In genomic region chr19:45040059-45040767, GRCh38 we compare ENCODE assay signal across 9 cellular contexts. TPM values are rescaled to one million over a fixed set of nuclear protein-coding genes. Genes with fewer than 3 reads are reported as not detected.
A peak's percentile ranks its signal among the peaks of the same experiment; 100 is the strongest.
DNase-seq lines count a peak whose midpoint lies in the region; ATAC-seq, FAIRE-seq and TF ChIP-seq lines count a peak whose summit lies in the region.
"Had no signal": no experiment of that assay in that cellular context is flagged by ENCODE, and none has a peak within 500 bp of the region (broad histone marks: within the 10 kb centered on the region; RNA-seq: fewer than 3 reads in every experiment).

No MANE protein-coding gene starts in this region.

- H4K20me1 ChIP-seq in osteoblast (ENCODE audit: insufficient read depth, low read length) = peaks cover 36% of the 10 kb centered on the region

- H3K4me1 Mint-ChIP-seq in CD8-positive, alpha-beta memory T cell = peaks cover 34 to 50% (median 37%) of the 10 kb centered on the region in 3 donors

- peaks cover 0 to 70% (median 14%) of the 10 kb centered on the region in 3 donors for H3K36me3 Mint-ChIP-seq in CD8-positive, alpha-beta memory T cell

- no peaks in the 10 kb centered on the region for H3K9me3 ChIP-seq in CD8-positive, alpha-beta memory T cell (ENCODE audit: low read length)
- no peaks in the 10 kb centered on the region for H3K9me3 ChIP-seq in osteoblast (ENCODE audit: low read depth, low read length)

- no peak for TF ChIP-seq POLR2A in H54 (IDR thresholded peaks at IDR 0.05; ENCODE audit: low read depth, low read length)

- peaks cover 24% of the 10 kb centered on the region for H3K4me1 ChIP-seq in CD8-positive, alpha-beta memory T cell (ENCODE audit: insufficient read depth, low read length)
- peaks cover 11% of the 10 kb centered on the region for H3K4me1 ChIP-seq in osteoblast (ENCODE audit: insufficient read depth, low read length)

- H3K79me2 ChIP-seq in osteoblast (ENCODE audit: insufficient read depth, low read length) = peaks cover 56% of the 10 kb centered on the region

- TF ChIP-seq CTCF in dorsolateral prefrontal cortex (IDR thresholded peaks at IDR 0.05 in 54 of 56, conservative IDR thresholded peaks at IDR 0.05 in 2 of 56; ENCODE audit: low read depth in 1 of 56, partially characterized antibody in 56 of 56) = no peak
- TF ChIP-seq CTCF in osteoblast (IDR thresholded peaks at IDR 0.05; ENCODE audit: extremely low read depth, low read depth, low read length) = no peak

- DNase-seq in CD8-positive, alpha-beta memory T cell = no peak
- DNase-seq in NOMO-1 treated with DMSO at 0.1 percent for 48 hours (lab: John Stamatoyannopoulos, UW; ENCODE audit: unreplicated experiment) (peak; percentile 84), dorsolateral prefrontal cortex (no peak), osteoblast (ENCODE audit: insufficient read length, low spot score, missing footprints) (no peak), C1 segment of cervical spinal cord (lab: John Stamatoyannopoulos, UW) (no peak), H54 (ENCODE audit: insufficient read length, low spot score) (no peak), NCI-H1694 (lab: John Stamatoyannopoulos, UW) (no peak)

- ATAC-seq in HG02884 (IDR thresholded peaks at IDR 0.05; ENCODE audit: unreplicated experiment) = no peak

- no peak overlapping the region for H2AFZ ChIP-seq in osteoblast (ENCODE audit: low read length)

- no peak for FAIRE-seq in H54 (lab: Jason Lieb, UNC)
- FAIRE-seq: TTC549 had no signal

- no peak overlapping the region for H3K27ac ChIP-seq in CD8-positive, alpha-beta memory T cell (ENCODE audit: low read depth, low read length)
- peak overlapping the region in 43 of 59 donors; percentile 26 to 99 (median 91) for H3K27ac ChIP-seq in dorsolateral prefrontal cortex
- H3K27ac ChIP-seq in osteoblast (ENCODE audit: low read depth, low read length) = peak overlapping the region; percentile 97

- no peaks in the 10 kb centered on the region for H3K27me3 ChIP-seq in CD8-positive, alpha-beta memory T cell (ENCODE audit: insufficient read depth, low read length, poor library complexity, severe bottlenecking)
- no peaks in the 10 kb centered on the region for H3K27me3 ChIP-seq in dorsolateral prefrontal cortex
- H3K27me3 ChIP-seq in osteoblast (ENCODE audit: insufficient read depth, low read length) = no peaks in the 10 kb centered on the region

- POLR2A ChIA-PET in CD8-positive, alpha-beta memory T cell (lab: Charles Lee) = interaction anchor here (0.6 to 1.9 kb wide), 4 partner anchors 29 to 45 kb away, joined by 3 to 13 read pairs (median 4); partner anchors contain the start of genes GEMIN7 and RELB

- peaks cover 29% of the 10 kb centered on the region for H3K36me3 ChIP-seq in CD8-positive, alpha-beta memory T cell (ENCODE audit: insufficient read depth, low read length)
- H3K36me3 ChIP-seq in osteoblast (ENCODE audit: insufficient read depth, low read length) = peaks cover 51% of the 10 kb centered on the region

- H3K4me3 Mint-ChIP-seq in CD8-positive, alpha-beta memory T cell = peak overlapping the region; percentile 86 to 100 (median 94)

- H3K4me2 ChIP-seq in osteoblast (ENCODE audit: insufficient read depth, low read length) = peak overlapping the region; percentile 93

- intact Hi-C loops in dorsolateral prefrontal cortex (cut with DNase I) = no loop called here

- CTCF ChIA-PET in CD8-positive, alpha-beta memory T cell (lab: Charles Lee) = interaction anchor here (1.0 to 2.3 kb wide), 6 partner anchors 19 to 143 kb away, joined by 3 to 13 read pairs (median 3); partner anchors contain the start of gene PPP1R37

- H3K4me3 ChIP-seq in CD8-positive, alpha-beta memory T cell (ENCODE audit: low read length) = peak overlapping the region; percentile 95
- H3K4me3 ChIP-seq in dorsolateral prefrontal cortex (peak overlapping the region; percentile 58 to 100 (median 95)), osteoblast (ENCODE audit: insufficient read depth, low read length) (peak overlapping the region; percentile 99)

- H3K27ac Mint-ChIP-seq in CD8-positive, alpha-beta memory T cell = peak overlapping the region in 6 of 8 donors; percentile 79 to 98 (median 95)

- no peaks in the 10 kb centered on the region for H3K9me3 Mint-ChIP-seq in CD8-positive, alpha-beta memory T cell

- H3K27me3 Mint-ChIP-seq in CD8-positive, alpha-beta memory T cell = peaks cover 0 to 2% of the 10 kb centered on the region in 2 donors

RNA-seq across cellular contexts. Expression of gene CLASRP, which starts 1.4 kb away (rescaled TPM):
- total RNA-seq in CD8-positive, alpha-beta memory T cell = 10 to 100 TPM; 75.5 to 84.1 TPM
- 7.9 TPM for polyA plus RNA-seq in CD8-positive, alpha-beta memory T cell
- total RNA-seq in dorsolateral prefrontal cortex (100 to 1,000 TPM in 71 of 120 experiments, 10 to 100 TPM in 49; 51.6 to 162 (median 105) TPM), osteoblast (17.0 and 17.1 TPM in 2 replicates)

RNA-seq across cellular contexts. Expression of gene ZNF296, which starts 36.1 kb away (rescaled TPM):
- total RNA-seq in CD8-positive, alpha-beta memory T cell = 1 to 10 TPM; 7.9 to 8.5 TPM
- polyA plus RNA-seq in CD8-positive, alpha-beta memory T cell = 6.7 TPM
- total RNA-seq in dorsolateral prefrontal cortex (1 to 10 TPM in 79 of 120 experiments, under 1 TPM in 41; 0.36 to 3.5 (median 1.3) TPM), osteoblast (under 0.01 TPM in 1 of 2 replicates, not detected in the other)

RNA-seq across cellular contexts. Expression of gene GEMIN7, which starts 38.8 kb away (rescaled TPM):
- total RNA-seq in CD8-positive, alpha-beta memory T cell = 10 to 100 TPM; 51.6 TPM
- 93.5 TPM for polyA plus RNA-seq in CD8-positive, alpha-beta memory T cell
- total RNA-seq in dorsolateral prefrontal cortex (10 to 100 TPM in 115 of 120 experiments, 1 to 10 TPM in 5; 5.0 to 26.4 (median 16.3) TPM), osteoblast (8.3 and 14.8 TPM in 2 replicates)

RNA-seq across cellular contexts. Expression of gene RELB, which starts 38.9 kb away (rescaled TPM):
- total RNA-seq in CD8-positive, alpha-beta memory T cell = 10 to 100 TPM; 53.4 to 57.4 TPM
- 22.7 TPM for polyA plus RNA-seq in CD8-positive, alpha-beta memory T cell
- total RNA-seq in dorsolateral prefrontal cortex (10 to 100 TPM in 3 of 120 experiments, 1 to 10 TPM in 117; 1.5 to 13.8 (median 4.1) TPM), osteoblast (8.5 and 9.8 TPM in 2 replicates)

RNA-seq across cellular contexts. Expression of gene PPP1R37, which starts 52.8 kb away (rescaled TPM):
- total RNA-seq in CD8-positive, alpha-beta memory T cell = 10 to 100 TPM; 17.8 to 18.3 TPM
- 0.79 TPM for polyA plus RNA-seq in CD8-positive, alpha-beta memory T cell
- total RNA-seq in dorsolateral prefrontal cortex = 10 to 100 TPM; 33.6 to 77.3 (median 54.0) TPM
- total RNA-seq in osteoblast = 43.9 and 53.6 TPM in 2 replicates
